ENCODE assay signal across 8 cellular contexts in genomic region chr14:24216345-24216699, GRCh38. TPM values are rescaled to one million over a fixed set of nuclear protein-coding genes. Genes with fewer than 3 reads are reported as not detected.
DNase-seq lines count a peak whose midpoint lies in the region; ATAC-seq and TF ChIP-seq lines count a peak whose summit lies in the region.

No MANE protein-coding gene starts in this region.

- peaks cover 39 to 48% (median 48%) of the 10 kb centered on the region in 3 donors for H3K4me1 Mint-ChIP-seq in T-cell
- H3K4me1 Mint-ChIP-seq in stimulated activated effector memory CD8-positive, alpha-beta T cell treated with anti-CD3 and anti-CD28 coated beads, Interleukin-12 subunit alpha, Interleukin-12 subunit beta, amount 100 ng/mL, for 72 hours = peaks cover 50% of the 10 kb centered on the region

- peaks cover 3 to 28% of the 10 kb centered on the region in 2 experiments; a peak in 2 of 3 replicates for H3K36me3 ChIP-seq in HEK293 (ENCODE audit: control insufficient read depth in 2 of 2, insufficient read depth in 1 of 2, low read length in 2 of 2)

- H3K27me3 Mint-ChIP-seq in T-cell = no peaks in the 10 kb centered on the region

- no peaks in the 10 kb centered on the region for H3K9me3 ChIP-seq in HEK293 (ENCODE audit: control insufficient read depth, insufficient read depth, low read depth, low read length)

- H3K4me3 ChIP-seq in HEK293 (ENCODE audit: low read depth, low read length) = peak overlapping the region; percentile 11; the same call in 1 of the 2 replicates
- peak overlapping the region; percentile 91 for H3K4me3 ChIP-seq in fibroblast of villous mesenchyme (ENCODE audit: low read depth, low read length)

- CTCF ChIA-PET in HEK293 (lab: Yijun Ruan, JAX) (interaction anchor here (0.5 to 1.6 kb wide), 9 partner anchors 9 to 214 kb away, joined by 3 to 7 read pairs (median 4); partner anchors contain the start of genes KHNYN and TSSK4), T-cell (lab: Charles Lee) (interaction anchor here (0.7 to 2.5 kb wide), 10 partner anchors 8 to 220 kb away, joined by 3 to 26 read pairs (median 3); partner anchors contain the start of genes IPO4 (in 1 of the 2) and TINF2 (in 1 of the 2))

- peak overlapping the region; percentile 86 to 93 (median 92) for H3K4me3 Mint-ChIP-seq in T-cell
- peak overlapping the region; percentile 91 for H3K4me3 Mint-ChIP-seq in stimulated activated effector memory CD8-positive, alpha-beta T cell treated with anti-CD3 and anti-CD28 coated beads, Interleukin-12 subunit alpha, Interleukin-12 subunit beta, amount 100 ng/mL, for 72 hours

- no peaks in the 10 kb centered on the region for H3K9me3 Mint-ChIP-seq in T-cell
- no peaks in the 10 kb centered on the region for H3K9me3 Mint-ChIP-seq in stimulated activated effector memory CD8-positive, alpha-beta T cell treated with anti-CD3 and anti-CD28 coated beads, Interleukin-12 subunit alpha, Interleukin-12 subunit beta, amount 100 ng/mL, for 72 hours

- H3K36me3 Mint-ChIP-seq in T-cell = peaks cover 17% of the 10 kb centered on the region
- H3K36me3 Mint-ChIP-seq in stimulated activated effector memory CD8-positive, alpha-beta T cell treated with anti-CD3 and anti-CD28 coated beads, Interleukin-12 subunit alpha, Interleukin-12 subunit beta, amount 100 ng/mL, for 72 hours = peaks cover 63% of the 10 kb centered on the region

- TF ChIP-seq CTCF in HEK293 (tag by site-specific recombination; IDR thresholded peaks at IDR 0.05) (no peak), fibroblast of villous mesenchyme (IDR thresholded peaks at IDR 0.05; ENCODE audit: insufficient read depth, low read depth, low read length) (no peak)

- POLR2A ChIA-PET in HEK293 (lab: Yijun Ruan, JAX) = interaction anchor here (0.6 to 4.3 kb wide), 13 partner anchors 21 to 219 kb away, joined by 3 to 43 read pairs (median 3); partner anchors contain the start of genes DCAF11, DHRS1, EMC9 and IPO4
- POLR2A ChIA-PET in T-cell (lab: Charles Lee) = interaction anchor here (0.6 to 1.0 kb wide), 4 partner anchors 18 to 26 kb away, joined by 3 to 5 read pairs (median 4); partner anchors contain the start of gene TINF2 (in 1 of the 2)

- no peak for DNase-seq in T-cell
- DNase-seq in fibroblast of villous mesenchyme (ENCODE audit: low read depth) = no peak
- DNase-seq in stimulated activated effector memory CD8-positive, alpha-beta T cell treated with anti-CD3 and anti-CD28 coated beads, Interleukin-12 subunit alpha, Interleukin-12 subunit beta, amount 100 ng/mL, for 72 hours (ENCODE audit: low spot score in 2 of 2) = no peak
- no peak for DNase-seq in NCI-H2196 (lab: John Stamatoyannopoulos, UW; ENCODE audit: unreplicated experiment)
- no peak for DNase-seq in ureter (ENCODE audit: low spot score)
- no peak for DNase-seq in OCI-M2 (lab: John Stamatoyannopoulos, UW; ENCODE audit: unreplicated experiment)

- H3K27ac ChIP-seq in HEK293 (ENCODE audit: extremely low read depth, low read depth, low read length) = no peak overlapping the region

- ATAC-seq in T-cell (replicated peaks in 1 of 4) (no peak), GM18909 (IDR thresholded peaks at IDR 0.05; ENCODE audit: poor library complexity, unreplicated experiment) (no peak)
- ATAC-seq in stimulated activated effector memory CD8-positive, alpha-beta T cell treated with anti-CD3 and anti-CD28 coated beads, Interleukin-12 subunit alpha, Interleukin-12 subunit beta, amount 100 ng/mL, for 72 hours = no peak

- peak overlapping the region; percentile 95 to 97 for H3K27ac Mint-ChIP-seq in T-cell
- peak overlapping the region; percentile 98 for H3K27ac Mint-ChIP-seq in stimulated activated effector memory CD8-positive, alpha-beta T cell treated with anti-CD3 and anti-CD28 coated beads, Interleukin-12 subunit alpha, Interleukin-12 subunit beta, amount 100 ng/mL, for 72 hours

- no peaks in the 10 kb centered on the region for H3K4me1 ChIP-seq in HEK293 (ENCODE audit: control insufficient read depth, insufficient read depth, low read length)

TF ChIP-seq in HEK293, 187 proteins besides CTCF, POLR2A, EP300 and RAD21:
- no peak for TF ChIP-seq KLF8 (tag by site-specific recombination; IDR thresholded peaks at IDR 0.05)
- TF ChIP-seq ZNF133 (tag by site-specific recombination; IDR thresholded peaks at IDR 0.05) = no peak
- no peak for TF ChIP-seq ZNF529 (tag by site-specific recombination; IDR thresholded peaks at IDR 0.05; ENCODE audit: insufficient replicate concordance)
- no peak for TF ChIP-seq ZBTB10 (tag by site-specific recombination; IDR thresholded peaks at IDR 0.05)
- TF ChIP-seq, protein P1, sequence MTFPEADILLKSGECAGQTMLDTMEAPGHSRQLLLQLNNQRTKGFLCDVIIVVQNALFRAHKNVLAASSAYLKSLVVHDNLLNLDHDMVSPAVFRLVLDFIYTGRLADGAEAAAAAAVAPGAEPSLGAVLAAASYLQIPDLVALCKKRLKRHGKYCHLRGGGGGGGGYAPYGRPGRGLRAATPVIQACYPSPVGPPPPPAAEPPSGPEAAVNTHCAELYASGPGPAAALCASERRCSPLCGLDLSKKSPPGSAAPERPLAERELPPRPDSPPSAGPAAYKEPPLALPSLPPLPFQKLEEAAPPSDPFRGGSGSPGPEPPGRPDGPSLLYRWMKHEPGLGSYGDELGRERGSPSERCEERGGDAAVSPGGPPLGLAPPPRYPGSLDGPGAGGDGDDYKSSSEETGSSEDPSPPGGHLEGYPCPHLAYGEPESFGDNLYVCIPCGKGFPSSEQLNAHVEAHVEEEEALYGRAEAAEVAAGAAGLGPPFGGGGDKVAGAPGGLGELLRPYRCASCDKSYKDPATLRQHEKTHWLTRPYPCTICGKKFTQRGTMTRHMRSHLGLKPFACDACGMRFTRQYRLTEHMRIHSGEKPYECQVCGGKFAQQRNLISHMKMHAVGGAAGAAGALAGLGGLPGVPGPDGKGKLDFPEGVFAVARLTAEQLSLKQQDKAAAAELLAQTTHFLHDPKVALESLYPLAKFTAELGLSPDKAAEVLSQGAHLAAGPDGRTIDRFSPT (tag by site-specific recombination; IDR thresholded peaks at IDR 0.05) = no peak

RNA-seq across cellular contexts. Expression of gene MDP1, which starts 0.5 kb away (rescaled TPM):
- total RNA-seq in T-cell = 10 to 100 TPM in 3 of 5 donors, 1 to 10 TPM in 2; 7.2 to 17.5 (median 12.1) TPM
- total RNA-seq in fibroblast of villous mesenchyme = 8.6 and 15.5 TPM in 2 replicates
- 17.0 TPM for total RNA-seq in ureter

RNA-seq across cellular contexts. Expression of gene CHMP4A, which starts 3.0 kb away (rescaled TPM):
- total RNA-seq in T-cell = 10 to 100 TPM; 81.9 to 99.6 (median 92.8) TPM
- total RNA-seq in fibroblast of villous mesenchyme = 13.8 and 15.8 TPM in 2 replicates
- 58.6 TPM for total RNA-seq in ureter

RNA-seq across cellular contexts. Expression of gene TSSK4, which starts 10.8 kb away (rescaled TPM):
- total RNA-seq in T-cell (1 to 10 TPM in 2 of 5 donors, under 1 TPM in 3; 0.35 to 1.4 (median 0.44) TPM), fibroblast of villous mesenchyme (under 0.01 and 0.32 TPM in 2 replicates), ureter (2.1 TPM)

RNA-seq across cellular contexts. Expression of gene NEDD8, which starts 15.8 kb away (rescaled TPM):
- total RNA-seq in T-cell = 100 to 1,000 TPM in 4 of 5 donors, 10 to 100 TPM in 1; 92.1 to 107 (median 101) TPM
- 114 and 128 TPM in 2 replicates for total RNA-seq in fibroblast of villous mesenchyme
- total RNA-seq in ureter = 159 TPM

RNA-seq across cellular contexts. Expression of gene GMPR2, which starts 16.4 kb away (rescaled TPM):
- 10 to 100 TPM; 53.8 to 81.2 (median 64.0) TPM for total RNA-seq in T-cell
- 76.7 and 87.7 TPM in 2 replicates for total RNA-seq in fibroblast of villous mesenchyme
- total RNA-seq in ureter = 78.7 TPM
